ENCODE assay signal across 21 cellular contexts in the genomic region with DNA sequence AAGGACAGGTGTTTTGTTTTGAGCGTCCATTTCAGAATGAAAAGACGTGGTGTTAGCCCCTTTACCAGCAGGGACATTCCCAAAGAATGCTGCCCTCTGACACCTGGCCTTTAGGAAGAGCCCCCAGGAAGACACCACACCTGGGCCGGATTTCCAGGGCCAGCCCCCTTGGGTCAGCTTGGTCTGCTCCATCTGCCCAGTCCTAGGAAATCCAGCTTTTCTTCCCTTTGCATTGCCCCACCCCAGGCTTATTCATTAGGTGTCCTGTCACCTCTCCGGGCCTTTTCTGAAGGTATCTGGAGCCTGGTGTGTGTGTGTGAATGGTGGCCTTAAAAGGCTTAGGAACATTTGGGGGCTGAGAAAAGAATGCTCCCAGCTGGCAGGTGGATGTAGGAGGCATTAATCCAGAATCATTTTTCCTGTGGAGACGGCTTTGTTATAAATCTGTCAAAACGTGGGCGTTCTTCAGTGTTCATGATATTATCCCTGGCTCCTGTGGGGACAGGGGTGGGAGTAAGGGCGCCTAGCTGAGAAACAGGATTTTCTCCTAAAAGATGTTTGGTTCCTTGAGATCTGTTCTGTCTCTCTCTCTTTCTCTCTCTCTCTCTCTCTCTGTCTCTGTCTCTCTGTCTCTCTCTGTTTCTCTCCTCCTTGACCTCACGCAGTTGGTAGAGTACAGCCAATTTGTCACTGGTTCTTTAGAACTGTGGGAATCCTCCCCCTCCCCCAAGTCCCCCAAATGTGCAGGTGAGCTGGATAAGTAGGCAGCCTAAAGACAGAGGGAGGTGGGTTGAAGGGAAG.
DNase-seq lines count a peak whose midpoint lies in the region; ATAC-seq, FAIRE-seq and TF ChIP-seq lines count a peak whose summit lies in the region.
"Had no signal": no experiment of that assay in that cellular context is flagged by ENCODE, and none has a peak within 500 bp of the region (broad histone marks: within the 10 kb centered on the region; RNA-seq: fewer than 3 reads in every experiment).

No MANE protein-coding gene starts in this region.

- H3K9me3 ChIP-seq in HEK293 (ENCODE audit: control insufficient read depth, insufficient read depth, low read depth, low read length) (no peaks in the 10 kb centered on the region), H1 (ENCODE audit: insufficient read depth in 2 of 2, low read depth in 1 of 2, low read length in 1 of 2) (no peaks in the 10 kb centered on the region; a peak in 1 of 4 replicates), right atrium auricular region (no peaks in the 10 kb centered on the region), adrenal gland (replicated peaks in 1 of 3) (no peaks in the 10 kb centered on the region)
- H3K9me3 ChIP-seq: MG63, SJCRH30 had no signal

- H3K27me3 ChIP-seq in H1 (replicated peaks in 1 of 4; ENCODE audit: control insufficient read depth in 3 of 4, extremely low read depth in 1 of 4, insufficient read depth in 3 of 4, low read length in 3 of 4) (no peaks in the 10 kb centered on the region), right atrium auricular region (no peaks in the 10 kb centered on the region), adrenal gland (no peaks in the 10 kb centered on the region)
- H3K27me3 ChIP-seq: BLaER1, SJCRH30 had no signal

- peak overlapping the region; percentile 4; the same call in 1 of the 2 replicates for H3K18ac ChIP-seq in H1 (ENCODE audit: extremely low read depth, low read length)

- no peaks in the 10 kb centered on the region for H3K23me2 ChIP-seq in H1 (ENCODE audit: low read depth, low read length)

- TF ChIP-seq CTCF in HEK293 (tag by site-specific recombination; IDR thresholded peaks at IDR 0.05) (no peak), H1 (IDR thresholded peaks at IDR 0.05; ENCODE audit: control extremely low read depth in 1 of 3, insufficient read depth in 1 of 3, low read depth in 1 of 3, low read length in 3 of 3) (no peak), right atrium auricular region (IDR thresholded peaks at IDR 0.05) (no peak), adrenal gland (IDR thresholded peaks at IDR 0.05) (no peak)

- no peak overlapping the region for H3K14ac ChIP-seq in H1 (ENCODE audit: insufficient read length)

- H3K27ac ChIP-seq in HEK293 (ENCODE audit: extremely low read depth, low read depth, low read length) (no peak overlapping the region), H1 (ENCODE audit: low read depth, low read length) (no peak overlapping the region), right atrium auricular region (peak overlapping the region; percentile 82 to 94), adrenal gland (no peak overlapping the region)
- H3K27ac ChIP-seq: BLaER1, KMS-11, SJCRH30 had no signal

- TF ChIP-seq EP300 in H1 (IDR thresholded peaks at IDR 0.05; ENCODE audit: borderline replicate concordance in 1 of 2, low read depth in 2 of 2, low read length in 2 of 2), result no peak

- H3K4me1 ChIP-seq in HEK293 (ENCODE audit: control insufficient read depth, insufficient read depth, low read length), result peaks cover 6% of the 10 kb centered on the region; the same call in 1 of the 2 replicates
- H3K4me1 ChIP-seq in H1 (replicated peaks in 1 of 4; ENCODE audit: control insufficient read depth in 3 of 4, insufficient read depth in 4 of 4, low read length in 3 of 4), result peaks cover 0 to 12% (median under 1%) of the 10 kb centered on the region in 4 experiments; a peak in 4 of 7 replicates
- H3K4me1 ChIP-seq in right atrium auricular region, result peaks cover 0 to 26% of the 10 kb centered on the region in 2 donors
- H3K4me1 ChIP-seq in adrenal gland (replicated peaks in 1 of 2), result no peaks in the 10 kb centered on the region
- H3K4me1 ChIP-seq: SJCRH30 had no signal

- H3K23ac ChIP-seq in H1 (ENCODE audit: insufficient read length), result no peak overlapping the region

- no peak overlapping the region for H4K5ac ChIP-seq in H1 (ENCODE audit: insufficient read length, low read depth, low read length)

- no peaks in the 10 kb centered on the region for H3K79me2 ChIP-seq in H1 (ENCODE audit: control insufficient read depth in 1 of 2, insufficient read depth in 2 of 2, low read length in 2 of 2)

- 79% methylated on average over 9 of the region's 9 CpGs; no CpG with 5 or more reads in 1 of the 2 experiments for WGBS in H1 (ENCODE audit: extremely low coverage in 1 of 2, insufficient coverage in 1 of 2, insufficient read length in 1 of 2, insufficient replicate concordance in 2 of 2, low coverage in 1 of 2, low lambda C conversion rate in 2 of 2, missing lambda C conversion rate in 1 of 2), 2 experiments
- 69 to 83% (median 76%) methylated on average over 8 to 9 of the region's 9 CpGs for WGBS in adrenal gland, 4 donors

- DNase-seq in H1 (ENCODE audit: low read depth in 1 of 2, low spot score in 2 of 2) (no peak), right atrium auricular region (ENCODE audit: low spot score) (no peak), posterior vena cava (ENCODE audit: low spot score) (peak; percentile 18), GM12891 (ENCODE audit: insufficient read length, low spot score) (no peak), adrenal gland (no peak)
- DNase-seq: DMS153, EL, H7, MG63, NCI-H1092 treated with DMSO at 0.1 percent for 48 hours, NCI-H1694, NCI-H2107, NCI-H510A, NCI-H82, SJCRH30 had no signal

- H2AFZ ChIP-seq in H1 (ENCODE audit: low read length), result no peak overlapping the region

- TF ChIP-seq POLR2A in H1 (IDR thresholded peaks at IDR 0.05; ENCODE audit: control extremely low read depth in 1 of 2, low read depth in 2 of 2, low read length in 2 of 2), result no peak
- no peak for TF ChIP-seq POLR2A in GM12891 (IDR thresholded peaks at IDR 0.05; ENCODE audit: low read depth, low read length)
- no peak for TF ChIP-seq POLR2A in adrenal gland (IDR thresholded peaks at IDR 0.05)

- no peak for FAIRE-seq in H1 (lab: Jason Lieb, UNC)
- no peak for FAIRE-seq in GM12891 (lab: Jason Lieb, UNC)
- FAIRE-seq: RCC 7860 had no signal

- H4K8ac ChIP-seq in H1 (ENCODE audit: extremely low read depth, insufficient read depth, low read length), result no peak overlapping the region

- no peak overlapping the region for H2BK120ac ChIP-seq in H1 (replicated peaks; ENCODE audit: low read depth, low read length)

- no peak overlapping the region for H2BK15ac ChIP-seq in H1 (ENCODE audit: low read length)

- no peak overlapping the region for H3K4ac ChIP-seq in H1 (replicated peaks; ENCODE audit: insufficient read length, low read depth, low read length)

- no peak overlapping the region for H4K91ac ChIP-seq in H1 (replicated peaks; ENCODE audit: insufficient read length, low read length)

- H2BK5ac ChIP-seq in H1 (ENCODE audit: low read depth, low read length), result no peak overlapping the region

- no peak overlapping the region for H3K9ac ChIP-seq in H1 (replicated peaks in 1 of 4; ENCODE audit: extremely low read depth in 1 of 4, low read depth in 3 of 4, low read length in 3 of 4)
- H3K9ac ChIP-seq: BLaER1, KMS-11 had no signal

- H4K20me1 ChIP-seq in H1 (replicated peaks in 1 of 2; ENCODE audit: control insufficient read depth in 1 of 2, insufficient read depth in 2 of 2, low read length in 2 of 2), result no peaks in the 10 kb centered on the region
- H4K20me1 ChIP-seq: BLaER1 had no signal

- no peak for TF ChIP-seq RAD21 in H1 (IDR thresholded peaks at IDR 0.05 in 1 of 2, conservative IDR thresholded peaks at IDR 0.05 in 1 of 2; ENCODE audit: low read depth in 2 of 2, low read length in 2 of 2)

- no peak for ATAC-seq in GM18867 (IDR thresholded peaks at IDR 0.05; ENCODE audit: unreplicated experiment)
- no peak for ATAC-seq in GM18519 (IDR thresholded peaks at IDR 0.05; ENCODE audit: low FRiP score, unreplicated experiment)

- H2BK20ac ChIP-seq in H1 (ENCODE audit: low read length), result no peak overlapping the region

- H2AK5ac ChIP-seq in H1 (ENCODE audit: low read depth, low read length), result no peak overlapping the region

- H3K79me1 ChIP-seq in H1 (ENCODE audit: low read depth, low read length), result no peaks in the 10 kb centered on the region

- CTCF ChIA-PET in HEK293 (lab: Yijun Ruan, JAX) (interaction anchor here (0.6 to 0.8 kb wide), 3 partner anchors 10 to 16 kb away, joined by 3 read pairs; no protein-coding TSS in a partner anchor), H1 (lab: Charles Lee; ENCODE audit: partially characterized antibody) (interaction anchor here (0.6 to 2.3 kb wide), 4 partner anchors 10 to 110 kb away, joined by 3 to 8 read pairs (median 4); no protein-coding TSS in a partner anchor)

- H3K36me3 ChIP-seq in HEK293 (ENCODE audit: control insufficient read depth in 2 of 2, insufficient read depth in 1 of 2, low read length in 2 of 2) (peaks cover 0 to under 1% of the 10 kb centered on the region in 2 experiments; a peak in 1 of 3 replicates), H1 (ENCODE audit: control insufficient read depth in 2 of 4, insufficient read depth in 4 of 4, low read length in 3 of 4) (no peaks in the 10 kb centered on the region), right atrium auricular region (no peaks in the 10 kb centered on the region), adrenal gland (replicated peaks in 1 of 2) (no peaks in the 10 kb centered on the region)
- H3K36me3 ChIP-seq: BLaER1, MG63, SJCRH30 had no signal

- POLR2A ChIA-PET in HEK293 (lab: Yijun Ruan, JAX) (no interaction called here), H1 (lab: Charles Lee; ENCODE audit: partially characterized antibody) (interaction anchor here (0.6 kb wide), 3 partner anchors 19 to 234 kb away, joined by 3 to 4 read pairs (median 3); no protein-coding TSS in a partner anchor)

- H3K4me3 ChIP-seq in HEK293 (ENCODE audit: low read depth, low read length) (no peak overlapping the region), H1 (ENCODE audit: extremely low read depth in 1 of 4, insufficient read depth in 2 of 4, low read depth in 3 of 4, low read length in 4 of 4) (no peak overlapping the region), right atrium auricular region (peak overlapping the region in 1 of 2 donors; percentile 3), adrenal gland (no peak overlapping the region)
- H3K4me3 ChIP-seq: BLaER1, MG63, SJCRH30 had no signal

- no peak overlapping the region for H3K56ac ChIP-seq in H1 (replicated peaks; ENCODE audit: insufficient read length, low read depth, low read length)

- intact Hi-C loops in posterior vena cava (cut with DNase I), result no loop called here
- intact Hi-C loops in adrenal gland (cut with DNase I), result no loop called here

- H2BK12ac ChIP-seq in H1 (ENCODE audit: low read depth, low read length), result 0 out of 2 replicates have a peak overlapping the region, but pooled peaks have one; percentile 7

- H3K4me2 ChIP-seq in H1 (ENCODE audit: insufficient read depth in 1 of 2, low read depth in 2 of 2, low read length in 2 of 2), result no peak overlapping the region
- H3K4me2 ChIP-seq: BLaER1, KMS-11 had no signal

TF ChIP-seq in HEK293, 187 proteins besides CTCF, POLR2A, EP300 and RAD21 (continues in another document):
- TF ChIP-seq ZNF350 (tag by site-specific recombination; IDR thresholded peaks at IDR 0.05) (no peak), ZSCAN30 (tag by site-specific recombination; IDR thresholded peaks at IDR 0.05) (no peak)

TF ChIP-seq in H1, 55 proteins besides CTCF, POLR2A, EP300 and RAD21 (continues in another document):
- TF ChIP-seq CBX8 (IDR thresholded peaks at IDR 0.05; ENCODE audit: borderline replicate concordance, low read depth, low read length) (no peak), CBX5 (IDR thresholded peaks at IDR 0.05; ENCODE audit: low read depth, low read length) (no peak)

TF ChIP-seq in GM12891, 5 proteins besides CTCF, POLR2A, EP300 and RAD21 (continues in another document):
- TF ChIP-seq POU2F2 (IDR thresholded peaks at IDR 0.05; ENCODE audit: low read depth, low read length), result no peak
- no peak for TF ChIP-seq TAF1 (IDR thresholded peaks at IDR 0.05; ENCODE audit: low read depth, low read length)

Comparison
In these comparisons a context has a peak if more than half of its experiments do, and no peak if none do; other contexts are left out.
1. H3K27ac ChIP-seq: peak in right atrium auricular region (2 of 2); none in HEK293 (single experiment), H1 (single experiment) and adrenal gland (0 of 5).